In genomic region chrX:103549920-103550319, GRCh38 we compare ENCODE assay signal across 19 cellular contexts. TPM values are rescaled to one million over a fixed set of nuclear protein-coding genes. Genes with fewer than 3 reads are reported as not detected.
DNase-seq lines count a peak whose midpoint lies in the region; TF ChIP-seq lines count a peak whose summit lies in the region.
"Had no signal": no experiment of that assay in that cellular context is flagged by ENCODE, and none has a peak within 500 bp of the region (broad histone marks: within the 10 kb centered on the region; RNA-seq: fewer than 3 reads in every experiment).

No MANE protein-coding gene starts in this region.

- H3K27me3 Mint-ChIP-seq in activated T-helper 1 cell treated with anti-CD3 and anti-CD28 coated beads, Interleukin-12 subunit alpha, Interleukin-12 subunit beta, Interleukin-2, Interleukin-4 antibody, amounts not matched to agents 30 ng/mL and 10 ng/mL and 1 ng/mL, durations not matched to agents 14 hours and 24 hours and 36 hours (ENCODE audit: insufficient read depth) = no peaks in the 10 kb centered on the region

- H3K27ac ChIP-seq in neural cell (ENCODE audit: low read length) = peak overlapping the region; percentile 37
- H3K27ac ChIP-seq: KMS-11 had no signal

- H3K27me3 ChIP-seq in neural cell (ENCODE audit: insufficient read depth, low read depth, low read length) = no peaks in the 10 kb centered on the region

- H4K20me1 ChIP-seq in neural cell (ENCODE audit: insufficient read depth) = no peaks in the 10 kb centered on the region

- H3K9ac ChIP-seq in neural cell (ENCODE audit: low read length) = peak overlapping the region; percentile 29
- H3K9ac ChIP-seq: KMS-11 had no signal

- H3K79me2 ChIP-seq in neural cell (replicated peaks; ENCODE audit: insufficient read depth, low read length) = no peaks in the 10 kb centered on the region

- no peak overlapping the region for H3K4me2 ChIP-seq in neural cell (ENCODE audit: low read length)
- H3K4me2 ChIP-seq: KMS-11 had no signal

- H3K9me3 Mint-ChIP-seq in activated T-helper 1 cell treated with anti-CD3 and anti-CD28 coated beads, Interleukin-12 subunit alpha, Interleukin-12 subunit beta, Interleukin-2, Interleukin-4 antibody, amounts not matched to agents 30 ng/mL and 10 ng/mL and 1 ng/mL, durations not matched to agents 14 hours and 24 hours and 36 hours = no peaks in the 10 kb centered on the region

- TF ChIP-seq EP300 in neural cell (conservative IDR thresholded peaks at IDR 0.05; ENCODE audit: poor library complexity, severe bottlenecking) = no peak

- H3K36me3 ChIP-seq in neural cell (ENCODE audit: insufficient read depth, low read length) = no peaks in the 10 kb centered on the region

- no peak overlapping the region for H3K4me3 Mint-ChIP-seq in activated T-helper 1 cell treated with anti-CD3 and anti-CD28 coated beads, Interleukin-12 subunit alpha, Interleukin-12 subunit beta, Interleukin-2, Interleukin-4 antibody, amounts not matched to agents 30 ng/mL and 10 ng/mL and 1 ng/mL, durations not matched to agents 14 hours and 24 hours and 36 hours
- H3K4me3 Mint-ChIP-seq: CD14-positive monocyte had no signal

- no peak overlapping the region for H3K27ac Mint-ChIP-seq in activated T-helper 1 cell treated with anti-CD3 and anti-CD28 coated beads, Interleukin-12 subunit alpha, Interleukin-12 subunit beta, Interleukin-2, Interleukin-4 antibody, amounts not matched to agents 30 ng/mL and 10 ng/mL and 1 ng/mL, durations not matched to agents 14 hours and 24 hours and 36 hours

- H3K9me2 ChIP-seq in neural cell (ENCODE audit: insufficient read depth, low read length) = no peaks in the 10 kb centered on the region

- peaks cover 1% of the 10 kb centered on the region for H3K36me3 Mint-ChIP-seq in activated T-helper 1 cell treated with anti-CD3 and anti-CD28 coated beads, Interleukin-12 subunit alpha, Interleukin-12 subunit beta, Interleukin-2, Interleukin-4 antibody, amounts not matched to agents 30 ng/mL and 10 ng/mL and 1 ng/mL, durations not matched to agents 14 hours and 24 hours and 36 hours (ENCODE audit: low read depth)
- H3K36me3 Mint-ChIP-seq: CD14-positive monocyte had no signal

- TF ChIP-seq CTCF in AG10803 (conservative IDR thresholded peaks at IDR 0.05; ENCODE audit: low read length) = no peak
- TF ChIP-seq CTCF in cardiac fibroblast (IDR thresholded peaks at IDR 0.05; ENCODE audit: low read depth, low read length) = no peak
- TF ChIP-seq CTCF in neural cell (IDR thresholded peaks at IDR 0.05; ENCODE audit: poor library complexity, severe bottlenecking) = no peak

- H3K4me3 ChIP-seq in AG10803 (ENCODE audit: low read length) (no peak overlapping the region), cardiac fibroblast (replicated peaks in 1 of 2; ENCODE audit: low read depth in 2 of 2, low read length in 2 of 2) (no peak overlapping the region), neural cell (ENCODE audit: low read length) (no peak overlapping the region)

- H3K9me3 ChIP-seq in neural cell (ENCODE audit: low read length) = no peaks in the 10 kb centered on the region

- no peaks in the 10 kb centered on the region for H3K4me1 Mint-ChIP-seq in activated T-helper 1 cell treated with anti-CD3 and anti-CD28 coated beads, Interleukin-12 subunit alpha, Interleukin-12 subunit beta, Interleukin-2, Interleukin-4 antibody, amounts not matched to agents 30 ng/mL and 10 ng/mL and 1 ng/mL, durations not matched to agents 14 hours and 24 hours and 36 hours (ENCODE audit: low read depth)

- POLR2A ChIA-PET in HEK293T (lab: Yijun Ruan, JAX) = no interaction called here

- DNase-seq in AG10803 (ENCODE audit: low read depth) = peak; percentile 8
- no peak for DNase-seq in HEK293T (ENCODE audit: extremely low spot score)
- peak; percentile 15 to 60 for DNase-seq in cardiac fibroblast (ENCODE audit: low read depth in 2 of 2)
- no peak for DNase-seq in NK-92 (lab: John Stamatoyannopoulos, UW; ENCODE audit: unreplicated experiment)
- DNase-seq in cerebellar cortex (ENCODE audit: low spot score) = no peak
- DNase-seq in activated T-helper 1 cell treated with anti-CD3 and anti-CD28 coated beads, Interleukin-12 subunit alpha, Interleukin-12 subunit beta, Interleukin-2, Interleukin-4 antibody, amounts not matched to agents 30 ng/mL and 10 ng/mL and 1 ng/mL, durations not matched to agents 14 hours and 24 hours and 36 hours (ENCODE audit: low spot score) = no peak
- DNase-seq: ACHN, AML-193, NCI-H1436, NCI-H1930, NCI-H2171, NCI-H446 treated with DMSO at 0.1 percent for 48 hours, NCI-H82, RPMI8226, SIG-M5 had no signal

- TF ChIP-seq RAD21 in neural cell (conservative IDR thresholded peaks at IDR 0.05) = no peak

- intact Hi-C loops in activated T-helper 1 cell treated with anti-CD3 and anti-CD28 coated beads, Interleukin-12 subunit alpha, Interleukin-12 subunit beta, Interleukin-2, Interleukin-4 antibody, amounts not matched to agents 30 ng/mL and 10 ng/mL and 1 ng/mL, durations not matched to agents 14 hours and 24 hours and 36 hours (cut with micrococcal nuclease) = no loop called here

- CTCF ChIA-PET in HEK293T (lab: Yijun Ruan, JAX) = no interaction called here

- H2AFZ ChIP-seq in neural cell (ENCODE audit: low read depth, low read length) = no peak overlapping the region

- no peaks in the 10 kb centered on the region for H3F3A ChIP-seq in neural cell (ENCODE audit: insufficient read depth, low read length, poor library complexity, severe bottlenecking)

TF ChIP-seq in HEK293T, 16 proteins besides CTCF, POLR2A, EP300 and RAD21:
- peak; percentile 17; the same call in 1 of the 2 replicates for TF ChIP-seq PKNOX1 (IDR thresholded peaks at IDR 0.05)
- TF ChIP-seq HDGF (IDR thresholded peaks at IDR 0.05; ENCODE audit: borderline replicate concordance) = no peak

TF ChIP-seq in neural cell, 6 proteins besides CTCF, POLR2A, EP300 and RAD21:
- TF ChIP-seq EZH2 (IDR thresholded peaks at IDR 0.05; ENCODE audit: borderline replicate concordance, insufficient read depth, low read length, poor library complexity, severe bottlenecking) = no peak
- no peak for TF ChIP-seq TAF1 (IDR thresholded peaks at IDR 0.05; ENCODE audit: low read depth)
- TF ChIP-seq SMC3 (conservative IDR thresholded peaks at IDR 0.05; ENCODE audit: poor library complexity) = no peak
- no peak for TF ChIP-seq POLR2AphosphoS5 (IDR thresholded peaks at IDR 0.05)
- no peak for TF ChIP-seq REST (IDR thresholded peaks at IDR 0.05; ENCODE audit: borderline replicate concordance)
- TF ChIP-seq MXI1 (conservative IDR thresholded peaks at IDR 0.05; ENCODE audit: poor library complexity, severe bottlenecking) = no peak
TF ChIP-seq in neural cell: peak in this region for 0.

RNA-seq across cellular contexts. Expression of gene RAB40A, which starts 30.6 kb away (rescaled TPM):
- 1.9 and 2.9 TPM in 2 replicates for polyA plus RNA-seq in neural cell
- 0.97 and 2.8 TPM in 2 replicates for polyA minus RNA-seq in neural cell
- total RNA-seq in activated T-helper 1 cell treated with anti-CD3 and anti-CD28 coated beads, Interleukin-12 subunit alpha, Interleukin-12 subunit beta, Interleukin-2, Interleukin-4 antibody, amounts not matched to agents 30 ng/mL and 10 ng/mL and 1 ng/mL, durations not matched to agents 14 hours and 24 hours and 36 hours = 0.08 and 0.15 TPM in 2 replicates
- total RNA-seq: HepG2 had no signal
- polyA plus RNA-seq: CD14-positive monocyte had no signal

RNA-seq across cellular contexts. Expression of gene TCEAL4, which starts 35.4 kb away (rescaled TPM):
- 121 and 130 TPM in 2 replicates for polyA plus RNA-seq in neural cell
- 59.4 and 74.6 TPM in 2 replicates for polyA minus RNA-seq in neural cell
- total RNA-seq in activated T-helper 1 cell treated with anti-CD3 and anti-CD28 coated beads, Interleukin-12 subunit alpha, Interleukin-12 subunit beta, Interleukin-2, Interleukin-4 antibody, amounts not matched to agents 30 ng/mL and 10 ng/mL and 1 ng/mL, durations not matched to agents 14 hours and 24 hours and 36 hours = 3.2 and 4.1 TPM in 2 replicates

RNA-seq across cellular contexts. Expression of gene TCEAL3, which starts 57.8 kb away (rescaled TPM):
- 38.2 and 42.5 TPM in 2 replicates for polyA plus RNA-seq in neural cell
- polyA minus RNA-seq in neural cell = 11.0 and 15.4 TPM in 2 replicates
- total RNA-seq in activated T-helper 1 cell treated with anti-CD3 and anti-CD28 coated beads, Interleukin-12 subunit alpha, Interleukin-12 subunit beta, Interleukin-2, Interleukin-4 antibody, amounts not matched to agents 30 ng/mL and 10 ng/mL and 1 ng/mL, durations not matched to agents 14 hours and 24 hours and 36 hours = 0.23 and 0.32 TPM in 2 replicates

Comparison
In these comparisons a context has a peak if more than half of its experiments do, and no peak if none do; other contexts are left out.
1. DNase-seq: peak in AG10803 (single experiment) and cardiac fibroblast (2 of 2); none in HEK293T (single experiment), NK-92 (single experiment), cerebellar cortex (single experiment) and activated T-helper 1 cell treated with anti-CD3 and anti-CD28 coated beads, Interleukin-12 subunit alpha, Interleukin-12 subunit beta, Interleukin-2, Interleukin-4 antibody, amounts not matched to agents 30 ng/mL and 10 ng/mL and 1 ng/mL, durations not matched to agents 14 hours and 24 hours and 36 hours (single experiment).